Comparison of ENCODE assay signal across 7 cellular contexts in the genomic region with DNA sequence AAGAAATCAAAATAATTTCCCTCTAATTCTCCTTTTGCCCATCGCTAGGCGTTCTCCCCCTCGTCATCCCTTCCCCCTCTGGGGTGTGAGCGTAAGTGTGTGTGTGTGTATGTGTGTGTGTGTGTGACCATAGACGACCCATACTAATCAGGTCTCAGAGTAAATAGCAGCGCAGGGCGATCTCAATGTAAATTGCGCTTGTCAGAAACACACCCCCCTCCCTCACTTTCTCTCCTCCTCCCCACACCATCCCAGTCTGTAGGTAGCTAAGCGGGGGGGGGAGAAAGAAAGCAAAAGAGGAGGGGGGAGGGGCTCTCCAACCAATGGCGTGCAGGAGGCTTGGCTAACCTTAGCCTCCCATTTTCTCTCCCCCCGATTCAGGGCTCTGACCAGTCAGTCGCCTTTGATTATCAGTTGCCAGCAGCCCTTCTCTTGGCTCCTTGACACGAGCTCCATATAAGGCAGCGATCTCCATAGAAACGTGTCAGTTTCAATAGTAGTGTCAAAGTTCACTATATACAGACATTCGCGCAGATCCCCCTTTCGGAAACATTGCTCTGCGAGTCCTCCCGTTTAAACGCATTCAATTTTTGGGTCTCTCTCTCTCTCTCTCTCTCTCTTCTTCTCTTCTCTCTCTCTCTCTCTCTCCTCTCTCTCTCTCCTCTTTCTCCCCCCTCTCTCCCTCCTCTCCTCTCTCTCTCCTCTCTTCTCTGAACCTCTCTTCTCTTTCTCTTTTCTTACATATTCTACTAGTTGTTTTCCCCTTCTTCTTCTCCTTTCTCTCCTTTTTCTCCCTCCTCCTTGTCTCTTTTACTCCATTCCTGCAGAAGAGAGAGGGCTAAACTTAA. TPM values are rescaled to one million over a fixed set of nuclear protein-coding genes. Genes with fewer than 3 reads are reported as not detected.
DNase-seq lines count a peak whose midpoint lies in the region; ATAC-seq and TF ChIP-seq lines count a peak whose summit lies in the region.

A gene (plus strand): TSS at position 546 of the 848 bp plus-strand sequence. CDS start 1,802 bp downstream, outside the sequence.

- no peak within 1 kb of the TSS for H3K4me3 Mint-ChIP-seq in effector memory CD8-positive, alpha-beta T cell

- WGBS in upper lobe of left lung, 2 donors: 4 to 6% methylated on average over 21 of the region's 21 CpGs

- TF ChIP-seq POLR2A in upper lobe of left lung (IDR thresholded peaks at IDR 0.05): peak in 2 of 4 donors; percentile 23 to 24

- TF ChIP-seq CTCF in upper lobe of left lung (IDR thresholded peaks at IDR 0.05): peak; percentile 16 to 96 (median 70)

- H3K4me3 ChIP-seq in upper lobe of left lung: peak within 1 kb of the TSS; percentile 25 to 70 (median 62)

- no peaks in the 10 kb centered on the region for H3K9me3 Mint-ChIP-seq in effector memory CD8-positive, alpha-beta T cell

- peaks cover 24 to 42% of the 10 kb centered on the region in 2 donors for H3K27me3 Mint-ChIP-seq in effector memory CD8-positive, alpha-beta T cell

- H3K27ac ChIP-seq in upper lobe of left lung: peak within 1 kb of the TSS; percentile 71 to 77 (median 76)

- no peak for TF ChIP-seq EP300 in upper lobe of left lung (IDR thresholded peaks at IDR 0.05)

- peaks cover 12% of the 10 kb centered on the region for H3K36me3 Mint-ChIP-seq in effector memory CD8-positive, alpha-beta T cell (ENCODE audit: insufficient read depth)

- peak; percentile 85 for DNase-seq in GM03348 (ENCODE audit: low spot score)
- DNase-seq in Kasumi-1 (lab: John Stamatoyannopoulos, UW): peak; percentile 12 to 30
- peak; percentile 98 for DNase-seq in RKO (ENCODE audit: low spot score)
- peak; percentile 97 for DNase-seq in dermis blood vessel endothelial cell
- peak; percentile 87 for DNase-seq in medulla oblongata (ENCODE audit: extremely low spot score)
- DNase-seq in upper lobe of left lung: peak in 1 of 2 donors; percentile 50
- DNase-seq in effector memory CD8-positive, alpha-beta T cell: no peak

- H3K27ac Mint-ChIP-seq in effector memory CD8-positive, alpha-beta T cell: no peak within 1 kb of the TSS

- H3K4me1 Mint-ChIP-seq in effector memory CD8-positive, alpha-beta T cell (ENCODE audit: low read depth in 2 of 2): peaks cover 18 to 25% of the 10 kb centered on the region in 2 donors

- no peaks in the 10 kb centered on the region for H3K9me3 ChIP-seq in upper lobe of left lung

- H3K4me1 ChIP-seq in upper lobe of left lung: peaks cover 40 to 73% (median 44%) of the 10 kb centered on the region in 4 donors

- peaks cover 2 to 68% (median 42%) of the 10 kb centered on the region in 4 donors for H3K27me3 ChIP-seq in upper lobe of left lung

- peak; percentile 49 to 59 for ATAC-seq in upper lobe of left lung (ENCODE audit: low FRiP score in 2 of 2)
- ATAC-seq in effector memory CD8-positive, alpha-beta T cell (replicated peaks): no peak

- H3K36me3 ChIP-seq in upper lobe of left lung: no peaks in the 10 kb centered on the region

RNA-seq across cellular contexts. Expression of the gene that starts here (rescaled TPM):
- 34.7 and 98.7 TPM in 2 replicates for total RNA-seq in dermis blood vessel endothelial cell
- total RNA-seq in upper lobe of left lung: 10 to 100 TPM in 5 of 6 donors, 1 to 10 TPM in 1; 8.9 to 70.3 (median 29.4) TPM

Comparison
In these comparisons a context has a peak if more than half of its experiments do, and no peak if none do; other contexts are left out.
1. DNase-seq: peak in GM03348 (single experiment), Kasumi-1 (2 of 2), RKO (single experiment), dermis blood vessel endothelial cell (single experiment) and medulla oblongata (single experiment); none in effector memory CD8-positive, alpha-beta T cell (0 of 3).